ENCODE assay signal across 1 cellular context in the genomic region with DNA sequence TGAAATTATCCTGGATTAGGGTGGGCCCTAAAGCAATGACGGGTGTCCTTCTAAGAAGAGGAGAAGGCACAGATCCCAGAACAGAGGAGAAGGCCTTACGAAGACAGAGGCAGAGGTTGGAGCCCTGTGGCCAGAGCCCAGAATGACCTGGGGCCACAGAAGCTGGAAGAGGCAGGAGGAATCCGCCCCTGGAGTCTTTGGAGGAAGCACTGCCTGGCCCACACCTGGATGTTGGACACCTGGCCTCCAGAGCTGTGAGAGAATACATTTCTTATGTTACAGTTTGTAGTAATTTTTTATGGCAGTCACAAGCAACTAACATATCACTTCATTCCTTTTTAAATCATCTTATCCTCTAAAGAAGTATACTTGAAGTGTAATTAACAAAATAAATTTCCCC.
TF ChIP-seq lines count a peak whose summit lies in the region.

No MANE protein-coding gene starts in this region.

TF ChIP-seq in IMR-90, 13 proteins besides CTCF, POLR2A, EP300 and RAD21:
- TF ChIP-seq NFE2L2 (IDR thresholded peaks at IDR 0.05; ENCODE audit: low read depth, low read length) (no peak), SMC3 (IDR thresholded peaks at IDR 0.05; ENCODE audit: low read depth, low read length) (no peak), MAZ (IDR thresholded peaks at IDR 0.05; ENCODE audit: borderline replicate concordance, low read depth, low read length) (no peak), CEBPB (IDR thresholded peaks at IDR 0.05; ENCODE audit: low read depth, low read length) (no peak), ELK1 (IDR thresholded peaks at IDR 0.05; ENCODE audit: borderline replicate concordance, low read depth, low read length) (no peak), USF2 (IDR thresholded peaks at IDR 0.05; ENCODE audit: low read depth, low read length) (no peak), FOS (IDR thresholded peaks at IDR 0.05; ENCODE audit: low read depth, low read length) (no peak), RFX5 (IDR thresholded peaks at IDR 0.05; ENCODE audit: low read depth, low read length) (no peak), BHLHE40 (IDR thresholded peaks at IDR 0.05; ENCODE audit: low read depth, low read length) (no peak), MXI1 (IDR thresholded peaks at IDR 0.05; ENCODE audit: borderline replicate concordance, low read depth, low read length) (no peak), MAFK (IDR thresholded peaks at IDR 0.05; ENCODE audit: low read depth, low read length) (no peak), CHD1 (IDR thresholded peaks at IDR 0.05; ENCODE audit: low read depth, low read length) (no peak), RCOR1 (IDR thresholded peaks at IDR 0.05; ENCODE audit: insufficient replicate concordance, low read length) (no peak)
